Comparison of ENCODE assay signal across 8 cellular contexts in genomic region chr16:16025214-16025968, GRCh38.
DNase-seq lines count a peak whose midpoint lies in the region; ATAC-seq and TF ChIP-seq lines count a peak whose summit lies in the region.

No MANE protein-coding gene starts in this region.

- H3K4me3 ChIP-seq in fibroblast of the aortic adventitia (ENCODE audit: low read depth, low read length), result no peak overlapping the region

- peak; percentile 45 for ATAC-seq in HG03342 (IDR thresholded peaks at IDR 0.05; ENCODE audit: unreplicated experiment)
- no peak for ATAC-seq in HG02938 (IDR thresholded peaks at IDR 0.05; ENCODE audit: unreplicated experiment)

- DNase-seq in ELF-1 (ENCODE audit: low read depth, low spot score), result peak; percentile 65
- peak; percentile 41 for DNase-seq in activated CD8-positive, alpha-beta memory T cell treated with anti-CD3 and anti-CD28 coated beads, Interleukin-2, amount 50 U/mL, for 4 hours
- peak; percentile 96 for DNase-seq in fibroblast of the aortic adventitia (ENCODE audit: low read depth)
- DNase-seq in stimulated activated CD8-positive, alpha-beta memory T cell treated with anti-CD3 and anti-CD28 coated beads, Interleukin-15, amount 100 ng/mL, for 24 hours (ENCODE audit: low read depth), result peak; percentile 9
- DNase-seq in NCI-H1694 (lab: John Stamatoyannopoulos, UW), result no peak
- DNase-seq in OCI-M2 (lab: John Stamatoyannopoulos, UW; ENCODE audit: unreplicated experiment), result no peak

- peak; percentile 16 for TF ChIP-seq CTCF in fibroblast of the aortic adventitia (IDR thresholded peaks at IDR 0.05; ENCODE audit: insufficient read depth, low read length)

Comparison
In these comparisons a context has a peak if more than half of its experiments do, and no peak if none do; other contexts are left out.
1. DNase-seq: peak in ELF-1 (single experiment), activated CD8-positive, alpha-beta memory T cell treated with anti-CD3 and anti-CD28 coated beads, Interleukin-2, amount 50 U/mL, for 4 hours (single experiment), fibroblast of the aortic adventitia (single experiment) and stimulated activated CD8-positive, alpha-beta memory T cell treated with anti-CD3 and anti-CD28 coated beads, Interleukin-15, amount 100 ng/mL, for 24 hours (single experiment); none in NCI-H1694 (single experiment) and OCI-M2 (single experiment).